ENCODE assay signal across 22 cellular contexts in genomic region chr5:107331312-107331711, GRCh38.
"Had no signal": no experiment of that assay in that cellular context is flagged by ENCODE, and none has a peak within 500 bp of the region (broad histone marks: within the 10 kb centered on the region; RNA-seq: fewer than 3 reads in every experiment).

No MANE protein-coding gene starts in this region.

- H3K9me3 ChIP-seq: esophagus muscularis mucosa, left ventricle myocardium inferior, lower lobe of right lung, neutrophil, spleen, thoracic aorta, transverse colon had no signal

- ATAC-seq: right cardiac atrium; stimulated activated memory B cell treated with anti-CD40 and anti-IgM and Interleukin-4, amounts not matched to agents 10 μg/mL and 1 μg/mL and 100 μg/mL, for 72 hours; stimulated activated naive CD8-positive, alpha-beta T cell treated with anti-CD3 and anti-CD28 coated beads, Interleukin-15, amount 100 ng/mL, for 72 hours had no signal

- H3K27ac ChIP-seq: dorsolateral prefrontal cortex, esophagus muscularis mucosa, foreskin keratinocyte, left ventricle myocardium inferior, lower lobe of right lung, neutrophil, spleen, thoracic aorta, transverse colon had no signal

- H3K4me3 ChIP-seq: dorsolateral prefrontal cortex, esophagus muscularis mucosa, left ventricle myocardium inferior, lower lobe of right lung, spleen, thoracic aorta, transverse colon had no signal

- H3K36me3 ChIP-seq: esophagus muscularis mucosa, left ventricle myocardium inferior, lower lobe of right lung, neutrophil, spleen, thoracic aorta, transverse colon had no signal

- DNase-seq: central memory CD4-positive, alpha-beta T cell; cortex of kidney; dorsolateral prefrontal cortex; effector memory CD4-positive, alpha-beta T cell; head of caudate nucleus; hypothalamus; left ventricle myocardium inferior; lower lobe of right lung; naive B cell; posterior cingulate gyrus; right cardiac atrium; spleen; stimulated activated CD4-positive, alpha-beta T cell treated with anti-CD3 and anti-CD28 coated beads, Interleukin-15, amount 100 ng/mL, for 24 hours; stimulated activated CD4-positive, alpha-beta T cell treated with anti-CD3 and anti-CD28 coated beads, Interleukin-1b, Interleukin-23, amount 100 ng/mL, for 48 hours; stimulated activated CD4-positive, alpha-beta T cell treated with anti-CD3 and anti-CD28 coated beads, Interleukin-4, amount 100 ng/mL, for 24 hours; stimulated activated naive CD8-positive, alpha-beta T cell treated with anti-CD3 and anti-CD28 coated beads, Interleukin-15, amount 100 ng/mL, for 72 hours; transverse colon had no signal

- H3K4me1 ChIP-seq: esophagus muscularis mucosa, foreskin keratinocyte, left ventricle myocardium inferior, lower lobe of right lung, spleen, transverse colon had no signal

- H3K27me3 ChIP-seq: dorsolateral prefrontal cortex, esophagus muscularis mucosa, foreskin keratinocyte, neutrophil, spleen, transverse colon had no signal
